ENCODE assay signal across 12 cellular contexts in the genomic region with DNA sequence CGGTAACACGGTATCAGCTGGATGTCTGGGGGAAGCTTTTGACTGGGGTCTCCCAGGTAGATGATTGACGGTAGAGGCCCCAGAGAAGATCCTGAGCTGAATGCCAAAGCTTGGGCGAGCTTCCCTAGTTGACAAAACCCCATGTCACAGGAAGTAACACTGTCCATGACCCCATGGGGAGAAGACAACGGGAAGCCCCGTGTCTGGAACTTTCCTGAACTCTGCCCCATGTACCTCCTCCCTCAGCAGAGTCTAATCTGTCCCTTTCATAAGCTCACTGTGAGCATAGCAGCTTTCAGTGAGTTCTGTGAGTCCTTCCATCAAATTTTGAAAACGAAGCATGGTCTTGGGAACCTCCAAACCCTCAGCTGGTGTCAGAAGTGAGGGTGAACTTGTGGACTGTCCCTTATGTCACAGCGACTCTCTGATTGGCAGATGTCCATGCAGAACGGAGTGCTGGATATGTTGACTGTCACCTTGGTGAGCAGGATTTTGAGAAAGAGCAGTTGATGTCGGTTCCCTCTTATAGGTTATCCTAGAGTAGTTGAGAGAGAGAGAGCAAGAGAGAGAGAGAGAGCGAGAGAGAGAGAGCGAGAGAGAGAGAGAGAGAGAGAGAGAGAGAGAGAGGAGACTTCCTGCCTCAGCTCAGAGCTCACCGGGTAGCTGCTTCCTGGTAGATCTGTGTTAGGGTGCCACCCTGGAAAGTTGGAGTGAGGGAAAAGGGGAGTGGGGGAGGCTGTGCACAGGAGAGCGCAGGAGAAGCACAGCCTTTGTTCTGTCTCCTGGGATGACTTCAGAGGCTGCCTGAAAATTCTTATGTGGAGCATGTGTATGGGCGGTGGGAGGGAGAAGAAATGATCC. TPM values are rescaled to one million over a fixed set of nuclear protein-coding genes. Genes with fewer than 3 reads are reported as not detected.
DNase-seq lines count a peak whose midpoint lies in the region; ATAC-seq, FAIRE-seq and TF ChIP-seq lines count a peak whose summit lies in the region.
"Had no signal": no experiment of that assay in that cellular context is flagged by ENCODE, and none has a peak within 500 bp of the region (broad histone marks: within the 10 kb centered on the region; RNA-seq: fewer than 3 reads in every experiment).

No MANE protein-coding gene starts in this region.

- intact Hi-C loops in natural killer cell (cut with micrococcal nuclease) (no loop called here), ascending aorta (cut with DNase I) (no loop called here)

- H3K36me3 Mint-ChIP-seq in central memory CD8-positive, alpha-beta T cell (ENCODE audit: insufficient read depth): peaks cover 6% of the 10 kb centered on the region
- H3K36me3 Mint-ChIP-seq in natural killer cell: no peaks in the 10 kb centered on the region
- H3K36me3 Mint-ChIP-seq: activated naive CD4-positive, alpha-beta T cell treated with anti-CD3 and anti-CD28 coated beads, Interleukin-2, amount 50 U/mL, for 72 hours had no signal

- H3K27me3 Mint-ChIP-seq in central memory CD8-positive, alpha-beta T cell: peaks cover 20% of the 10 kb centered on the region
- H3K27me3 Mint-ChIP-seq in natural killer cell (ENCODE audit: low read depth in 2 of 2): peaks cover 36 to 47% of the 10 kb centered on the region in 2 donors

- no peak overlapping the region for H3K27ac ChIP-seq in ascending aorta
- H3K27ac ChIP-seq: hepatocyte, VCaP had no signal

- no peaks in the 10 kb centered on the region for H3K9me3 Mint-ChIP-seq in central memory CD8-positive, alpha-beta T cell
- H3K9me3 Mint-ChIP-seq in natural killer cell: no peaks in the 10 kb centered on the region
- H3K9me3 Mint-ChIP-seq: activated naive CD4-positive, alpha-beta T cell treated with anti-CD3 and anti-CD28 coated beads, Interleukin-2, amount 50 U/mL, for 72 hours had no signal

- H3K4me1 Mint-ChIP-seq in central memory CD8-positive, alpha-beta T cell: peaks cover 13% of the 10 kb centered on the region
- peaks cover 25% of the 10 kb centered on the region in 2 donors for H3K4me1 Mint-ChIP-seq in natural killer cell

- no peak overlapping the region for H3K4me3 ChIP-seq in H7 (ENCODE audit: insufficient read depth, low read depth, low read length)
- no peak overlapping the region for H3K4me3 ChIP-seq in ascending aorta
- H3K4me3 ChIP-seq: hepatocyte had no signal

- peak overlapping the region; percentile 50 for H3K27ac Mint-ChIP-seq in central memory CD8-positive, alpha-beta T cell (ENCODE audit: low read depth)
- peak overlapping the region; percentile 29 to 79 for H3K27ac Mint-ChIP-seq in natural killer cell

- no peaks in the 10 kb centered on the region for H3K4me1 ChIP-seq in ascending aorta

- H3K27me3 ChIP-seq in H7 (ENCODE audit: control insufficient read depth, insufficient read depth, low read length): no peaks in the 10 kb centered on the region
- H3K27me3 ChIP-seq in ascending aorta: no peaks in the 10 kb centered on the region
- H3K27me3 ChIP-seq: hepatocyte had no signal

- peak overlapping the region; percentile 52 for H3K4me3 Mint-ChIP-seq in central memory CD8-positive, alpha-beta T cell
- H3K4me3 Mint-ChIP-seq in natural killer cell: peak overlapping the region; percentile 75

- DNase-seq in NCI-H510A treated with DMSO at 0.1 percent for 48 hours (lab: John Stamatoyannopoulos, UW): peak; percentile 37
- DNase-seq in NCI-H510A (lab: John Stamatoyannopoulos, UW): no peak
- DNase-seq in H7: peak; percentile 17
- DNase-seq in central memory CD8-positive, alpha-beta T cell (ENCODE audit: low spot score in 2 of 2): no peak
- DNase-seq in natural killer cell: peak; percentile 13
- DNase-seq in ascending aorta (ENCODE audit: low spot score in 2 of 2): no peak
- no peak for DNase-seq in glomerular visceral epithelial cell (ENCODE audit: extremely low spot score)
- DNase-seq in D721Med (ENCODE audit: insufficient read length, low spot score): no peak

- no peak for FAIRE-seq in D721Med (lab: Jason Lieb, UNC)

- TF ChIP-seq CTCF in natural killer cell (IDR thresholded peaks at IDR 0.05) (no peak), ascending aorta (IDR thresholded peaks at IDR 0.05) (no peak), D721Med (IDR thresholded peaks at IDR 0.05; ENCODE audit: insufficient read depth, missing control alignments) (no peak)

- ATAC-seq in central memory CD8-positive, alpha-beta T cell (replicated peaks; ENCODE audit: extremely low read depth, poor library complexity, severe bottlenecking): peak; percentile 49
- peak in 2 of 3 donors; percentile 9 to 39 for ATAC-seq in natural killer cell

- H3K36me3 ChIP-seq in H7 (replicated peaks; ENCODE audit: control insufficient read depth, insufficient read depth, low read length): no peaks in the 10 kb centered on the region
- H3K36me3 ChIP-seq in ascending aorta: no peaks in the 10 kb centered on the region

- H3K9me3 ChIP-seq in ascending aorta: no peaks in the 10 kb centered on the region

RNA-seq across cellular contexts. Expression of a gene that starts 29.9 kb away (rescaled TPM):
- 1.3 and 3.3 TPM in 2 replicates for total RNA-seq in H7 (2014; rRNA removed; shearing (Covaris generic))
- 1 to 10 TPM in 1 of 3 donors, under 1 TPM in 1, not detected in 1; 0.11 to 1.3 TPM for total RNA-seq in natural killer cell
- total RNA-seq in ascending aorta: 5.9 TPM
- total RNA-seq: LHCN-M2 had no signal

Comparison
In these comparisons a context has a peak if more than half of its experiments do, and no peak if none do; other contexts are left out.
1. DNase-seq: peak in NCI-H510A treated with DMSO at 0.1 percent for 48 hours (single experiment), H7 (single experiment) and natural killer cell (single experiment); none in NCI-H510A (single experiment), central memory CD8-positive, alpha-beta T cell (0 of 2), ascending aorta (0 of 2), glomerular visceral epithelial cell (single experiment) and D721Med (single experiment).